Comparison of ENCODE assay signal across 8 cellular contexts in genomic region chr12:47078733-47079364, GRCh38. TPM values are rescaled to one million over a fixed set of nuclear protein-coding genes. Genes with fewer than 3 reads are reported as not detected.
DNase-seq lines count a peak whose midpoint lies in the region; ATAC-seq, FAIRE-seq and TF ChIP-seq lines count a peak whose summit lies in the region.

No MANE protein-coding gene starts in this region.

- intact Hi-C loops in pancreas (cut with DNase I), result loop anchor here in 1 of 3 donors (10.0 kb wide), 1 partner anchor 226 kb away; no protein-coding TSS in a partner anchor

- H3K4me1 ChIP-seq in foreskin keratinocyte (peaks cover 48% of the 10 kb centered on the region), pancreas (peaks cover 0 to 14% (median 0%) of the 10 kb centered on the region in 3 donors)

- TF ChIP-seq CTCF in C4-2B (conservative IDR thresholded peaks at IDR 0.05), result no peak
- no peak for TF ChIP-seq CTCF in foreskin keratinocyte (conservative IDR thresholded peaks at IDR 0.05)
- no peak for TF ChIP-seq CTCF in pancreas (IDR thresholded peaks at IDR 0.05)

- ATAC-seq in foreskin keratinocyte, result no peak
- peak; percentile 54 to 76 (median 62) for ATAC-seq in pancreas
- no peak for ATAC-seq in GM19397 (IDR thresholded peaks at IDR 0.05; ENCODE audit: unreplicated experiment)

- no peaks in the 10 kb centered on the region for H3K9me3 ChIP-seq in pancreas

- no peaks in the 10 kb centered on the region for H3K27me3 ChIP-seq in foreskin keratinocyte
- no peaks in the 10 kb centered on the region for H3K27me3 ChIP-seq in pancreas

- no peaks in the 10 kb centered on the region for H3K36me3 ChIP-seq in pancreas

- FAIRE-seq in pancreas (lab: Jason Lieb, UNC), result no peak

- peak overlapping the region; percentile 55 to 77 (median 70) for H3K4me3 ChIP-seq in pancreas

- peak; percentile 34 for DNase-seq in LoVo (ENCODE audit: low spot score)
- DNase-seq in activated T-cell treated with anti-CD3 and anti-CD28 coated beads, Interleukin-2, amount 50 U/mL, for 1 hour, result peak; percentile 57
- DNase-seq in foreskin keratinocyte, result no peak
- DNase-seq in pancreas, result peak; percentile 20 to 72 (median 50)
- no peak for DNase-seq in SK-N-DZ (ENCODE audit: low spot score)
- no peak for DNase-seq in UCSD-AML1 (lab: John Stamatoyannopoulos, UW; ENCODE audit: unreplicated experiment)

- 1% methylated on average over 12 of the region's 12 CpGs for WGBS in pancreas, 2 donors

- peak overlapping the region; percentile 23; the same call in 1 of the 2 replicates for H3K27ac ChIP-seq in C4-2B
- peak overlapping the region; percentile 65 for H3K27ac ChIP-seq in foreskin keratinocyte
- H3K27ac ChIP-seq in pancreas, result peak overlapping the region; percentile 24 to 88 (median 65)

RNA-seq across cellular contexts. Expression of gene PCED1B, which starts 0.6 kb away (rescaled TPM):
- total RNA-seq in foreskin keratinocyte (3.4 and 4.8 TPM in 2 replicates), pancreas (1 to 10 TPM in 4 of 6 donors, under 1 TPM in 2; 0.71 to 6.4 (median 1.5) TPM)
- polyA plus RNA-seq in foreskin keratinocyte (6.0 and 7.1 TPM in 2 replicates), pancreas (1 to 10 TPM; 1.8 to 2.4 TPM)
- polyA plus RNA-seq in SK-N-DZ (2014; cell fraction: cytosol; rRNA removed), result not detected in 2 replicates
- not detected in 2 replicates for polyA plus RNA-seq in SK-N-DZ (2014; cell fraction: nucleus; rRNA removed)

RNA-seq across cellular contexts. Expression of gene AMIGO2, which starts 0.9 kb away (rescaled TPM):
- total RNA-seq in foreskin keratinocyte, result 68.7 and 92.9 TPM in 2 replicates
- polyA plus RNA-seq in foreskin keratinocyte, result 42.7 and 48.4 TPM in 2 replicates
- total RNA-seq in pancreas, result 1 to 10 TPM; 1.3 to 7.5 (median 2.2) TPM
- 1 to 10 TPM; 2.2 to 3.9 TPM for polyA plus RNA-seq in pancreas
- polyA plus RNA-seq in SK-N-DZ (2014; cell fraction: cytosol; rRNA removed), result 0.09 TPM in 1 of 2 replicates, not detected in the other
- polyA plus RNA-seq in SK-N-DZ (2014; cell fraction: nucleus; rRNA removed), result not detected in 2 replicates

Comparison
In these comparisons a context has a peak if more than half of its experiments do, and no peak if none do; other contexts are left out.
1. DNase-seq: peak in LoVo (single experiment), activated T-cell treated with anti-CD3 and anti-CD28 coated beads, Interleukin-2, amount 50 U/mL, for 1 hour (single experiment) and pancreas (6 of 6); none in foreskin keratinocyte (0 of 2), SK-N-DZ (single experiment) and UCSD-AML1 (single experiment).
2. ATAC-seq: peak in pancreas (4 of 4); none in foreskin keratinocyte (single experiment) and GM19397 (single experiment).
3. Peak in every context shown above with its lines, with median percentiles within 50 percentile points of each other: H3K27ac ChIP-seq.